ENCODE assay signal across 24 cellular contexts in genomic region chr2:174192664-174193063, GRCh38. TPM values are rescaled to one million over a fixed set of nuclear protein-coding genes. Genes with fewer than 3 reads are reported as not detected.
A peak's percentile ranks its signal among the peaks of the same experiment; 100 is the strongest.
DNase-seq lines count a peak whose midpoint lies in the region; ATAC-seq, FAIRE-seq and TF ChIP-seq lines count a peak whose summit lies in the region.
"Had no signal": no experiment of that assay in that cellular context is flagged by ENCODE, and none has a peak within 500 bp of the region (broad histone marks: within the 10 kb centered on the region; RNA-seq: fewer than 3 reads in every experiment).

No MANE protein-coding gene starts in this region.

- H3K27ac Mint-ChIP-seq in memory B cell: peak overlapping the region; percentile 41
- H3K27ac Mint-ChIP-seq: B cell; CD4-positive, CD25-positive, alpha-beta regulatory T cell; CD8-positive, alpha-beta T cell; H9; HFFc6 had no signal

- H3K4me3 ChIP-seq in HepG2 (replicated peaks in 1 of 3; ENCODE audit: insufficient read depth in 1 of 3, low read depth in 2 of 3, low read length in 3 of 3) (no peak overlapping the region), right lobe of liver (no peak overlapping the region), WERI-Rb-1 (ENCODE audit: low read depth, low read length) (no peak overlapping the region)
- H3K4me3 ChIP-seq: BLaER1, GM12878, GM23248 had no signal

- TF ChIP-seq EP300 in HepG2 (IDR thresholded peaks at IDR 0.05; ENCODE audit: low read depth in 2 of 2, low read length in 2 of 2): no peak
- TF ChIP-seq EP300 in HepG2 (CRISPR knock-in tag; IDR thresholded peaks at IDR 0.05; ENCODE audit: borderline replicate concordance): no peak

- peaks cover 2% of the 10 kb centered on the region for H3K4me1 Mint-ChIP-seq in memory B cell

- no peak overlapping the region for H3K4me3 Mint-ChIP-seq in memory B cell
- H3K4me3 Mint-ChIP-seq: B cell; CD4-positive, CD25-positive, alpha-beta regulatory T cell; CD8-positive, alpha-beta T cell; H9; HFFc6 had no signal

- TF ChIP-seq POLR2A in HepG2 (IDR thresholded peaks at IDR 0.05; ENCODE audit: insufficient read depth in 1 of 2, low read depth in 2 of 2, low read length in 2 of 2) (no peak), right lobe of liver (IDR thresholded peaks at IDR 0.05) (no peak)

- no peak overlapping the region for H3K4me2 ChIP-seq in HepG2 (ENCODE audit: low read depth, low read length)
- H3K4me2 ChIP-seq: BLaER1 had no signal

- no peaks in the 10 kb centered on the region for H3K4me1 ChIP-seq in HepG2 (ENCODE audit: insufficient read depth, low read length)
- H3K4me1 ChIP-seq in right lobe of liver: no peaks in the 10 kb centered on the region
- H3K4me1 ChIP-seq: BLaER1 had no signal

- CTCF ChIA-PET in HepG2 (lab: Yijun Ruan, JAX; ENCODE audit: low intra/inter-chr PET ratio, low total read pairs): no interaction called here

- no peaks in the 10 kb centered on the region for H3K27me3 ChIP-seq in HepG2 (ENCODE audit: control insufficient read depth in 1 of 2, insufficient read depth in 2 of 2, low read length in 2 of 2)
- no peaks in the 10 kb centered on the region for H3K27me3 ChIP-seq in right lobe of liver
- no peaks in the 10 kb centered on the region for H3K27me3 ChIP-seq in WERI-Rb-1 (ENCODE audit: insufficient read depth, low read depth, severe bottlenecking)
- H3K27me3 ChIP-seq: BLaER1 had no signal

- H3K27ac ChIP-seq in HepG2 (ENCODE audit: extremely low read length, insufficient read depth, low read length) (no peak overlapping the region), right lobe of liver (no peak overlapping the region), WERI-Rb-1 (peak overlapping the region; percentile 86)
- H3K27ac ChIP-seq: 22Rv1, BLaER1, C4-2B, GM23248 had no signal

- WGBS in HepG2 (ENCODE audit: low lambda C conversion rate): 87% methylated on average over 4 of the region's 4 CpGs
- 80% methylated on average over 4 of the region's 4 CpGs for WGBS in right lobe of liver (ENCODE audit: insufficient coverage, low coverage, low lambda C conversion rate, missing lambda C conversion rate)

- peaks cover 8% of the 10 kb centered on the region for H3K36me3 Mint-ChIP-seq in memory B cell

- peaks cover 56% of the 10 kb centered on the region for H3K79me2 ChIP-seq in HepG2 (ENCODE audit: insufficient read depth, low read length)

- FAIRE-seq in HepG2 (lab: Jason Lieb, UNC): no peak
- FAIRE-seq: A204.1, D721Med, GM12878 had no signal

- DNase-seq in HepG2 (ENCODE audit: low spot score) (no peak), right lobe of liver (no peak), WERI-Rb-1 (no peak), memory B cell (ENCODE audit: low spot score in 2 of 2) (no peak), NCI-H510A (lab: John Stamatoyannopoulos, UW) (no peak)
- DNase-seq: CD4-positive, CD25-positive, alpha-beta regulatory T cell; CD8-positive, alpha-beta T cell; DMS 273 treated with DMSO at 0.1 percent for 48 hours; DMS79; EL; GDM1; GM23248; H9; HFFc6 had no signal

- H3K36me3 ChIP-seq in HepG2 (replicated peaks in 1 of 2; ENCODE audit: control insufficient read depth in 1 of 2, insufficient read depth in 2 of 2, low read length in 2 of 2) (peaks cover 0 to 11% of the 10 kb centered on the region in 2 experiments; a peak in 2 of 5 replicates), right lobe of liver (no peaks in the 10 kb centered on the region), WERI-Rb-1 (no peaks in the 10 kb centered on the region; the same call in 1 of the 2 replicates)

- BruUV-seq in HepG2 (replicated peaks; lab: Mats Ljungman, UMichigan): no TSS peak

- H2AFZ ChIP-seq in HepG2 (ENCODE audit: low read length): no peak overlapping the region
- H2AFZ ChIP-seq: GM23248 had no signal

- no peak overlapping the region for H3K9ac ChIP-seq in HepG2 (ENCODE audit: insufficient read depth, low read depth, low read length)
- H3K9ac ChIP-seq: BLaER1, GM23248 had no signal

- H3K9me3 ChIP-seq in HepG2 (ENCODE audit: low read length): no peaks in the 10 kb centered on the region
- no peaks in the 10 kb centered on the region for H3K9me3 ChIP-seq in right lobe of liver
- no peaks in the 10 kb centered on the region for H3K9me3 ChIP-seq in WERI-Rb-1 (ENCODE audit: severe bottlenecking)
- H3K9me3 ChIP-seq: BLaER1 had no signal

- intact Hi-C loops in HepG2 (cut with micrococcal nuclease; ENCODE audit: unreplicated experiment): no loop called here
- intact Hi-C loops in right lobe of liver (cut with DNase I): no loop called here

- POLR2A ChIA-PET in HepG2 (lab: Yijun Ruan, JAX): no interaction called here

- H4K20me1 ChIP-seq in HepG2 (ENCODE audit: insufficient read depth, low read length): no peaks in the 10 kb centered on the region; the same call in 1 of the 2 replicates

- no peak for ATAC-seq in HepG2
- ATAC-seq in right lobe of liver: no peak
- ATAC-seq in memory B cell (ENCODE audit: low read depth): no peak
- no peak for ATAC-seq in GM21619 (IDR thresholded peaks at IDR 0.05; ENCODE audit: unreplicated experiment)
- ATAC-seq in HG03159 (IDR thresholded peaks at IDR 0.05; ENCODE audit: unreplicated experiment): no peak
- ATAC-seq: CD8-positive, alpha-beta T cell; GM12878; HCT116 had no signal

- TF ChIP-seq CTCF in HepG2 (CRISPR knock-in tag; IDR thresholded peaks at IDR 0.05) (no peak), right lobe of liver (IDR thresholded peaks at IDR 0.05) (no peak), WERI-Rb-1 (IDR thresholded peaks at IDR 0.05; ENCODE audit: low read depth, low read length) (no peak)

- no peaks in the 10 kb centered on the region for H3K9me3 Mint-ChIP-seq in memory B cell
- H3K9me3 Mint-ChIP-seq: CD4-positive, CD25-positive, alpha-beta regulatory T cell; CD8-positive, alpha-beta T cell; H9; HFFc6 had no signal

- in situ Hi-C loops in HepG2 (cut with HindIII; ENCODE audit: extremely low pct_ligation_motif_present, low pct_unique_long_range_greater_than_20kb): no loop called here

- no peaks in the 10 kb centered on the region for H3K27me3 Mint-ChIP-seq in memory B cell
- H3K27me3 Mint-ChIP-seq: B cell; CD4-positive, CD25-positive, alpha-beta regulatory T cell had no signal

- no peak for TF ChIP-seq RAD21 in HepG2 (CRISPR knock-in tag; IDR thresholded peaks at IDR 0.05)

TF ChIP-seq in HepG2, 621 proteins besides CTCF, POLR2A, EP300 and RAD21:
- TF ChIP-seq KLF16 (CRISPR knock-in tag; IDR thresholded peaks at IDR 0.05) (no peak), ZNF317 (CRISPR knock-in tag; IDR thresholded peaks at IDR 0.05) (peak; percentile 99)

RNA-seq across cellular contexts. Expression of gene OLA1, which starts 55.7 kb away (rescaled TPM):
- total RNA-seq in HepG2 (2016; rRNA removed; fragmentation: Illumina TruSeq; extraction: Trizol): 241 and 333 TPM in 2 replicates
- 129 and 154 TPM in 2 replicates for total RNA-seq in HepG2 (2016; cell fraction: cytosol; rRNA removed; fragmentation: Illumina TruSeq; extraction: Trizol; ENCODE audit: low read depth)
- 236 and 332 TPM in 2 replicates for total RNA-seq in HepG2 (2016; cell fraction: insoluble cytoplasmic fraction; rRNA removed; fragmentation: Illumina TruSeq; extraction: Trizol)
- 251 and 284 TPM in 2 replicates for total RNA-seq in HepG2 (2016; cell fraction: membrane; rRNA removed; fragmentation: Illumina TruSeq; extraction: Trizol)
- 155 and 160 TPM in 2 replicates for total RNA-seq in HepG2 (2016; cell fraction: nucleus; rRNA removed; fragmentation: Illumina TruSeq; extraction: Trizol)
- polyA plus RNA-seq in HepG2 (2011; rRNA removed): 97.6 and 153 TPM in 2 replicates
- polyA plus RNA-seq in HepG2 (2011; cell fraction: cytosol; rRNA removed): 54.9 and 92.9 TPM in 2 replicates
- 22.4 and 30.1 TPM in 2 replicates for polyA plus RNA-seq in HepG2 (2011; cell fraction: nucleus; rRNA removed)
- polyA plus RNA-seq in HepG2 (2012): 253 and 333 TPM in 2 replicates
- 221 and 228 TPM in 2 replicates for polyA plus RNA-seq in HepG2 (2016; cell fraction: cytosol; fragmentation: Illumina TruSeq; extraction: Trizol; ENCODE audit: low read depth)
- polyA plus RNA-seq in HepG2 (2016; cell fraction: insoluble cytoplasmic fraction; fragmentation: Illumina TruSeq; extraction: Trizol; ENCODE audit: low read depth): 393 and 400 TPM in 2 replicates
- 292 and 328 TPM in 2 replicates for polyA plus RNA-seq in HepG2 (2016; cell fraction: membrane; fragmentation: Illumina TruSeq; extraction: Trizol; ENCODE audit: low read depth)
- polyA plus RNA-seq in HepG2 (2016; cell fraction: nucleus; fragmentation: Illumina TruSeq; extraction: Trizol; ENCODE audit: insufficient read depth, low read depth): 155 and 159 TPM in 2 replicates
- polyA minus RNA-seq in HepG2 (2011; rRNA and poly(A)+ RNA removed; ENCODE audit: low replicate concordance): 24.6 and 35.4 TPM in 2 replicates
- polyA minus RNA-seq in HepG2 (2011; cell fraction: cytosol; rRNA and poly(A)+ RNA removed): 67.6 and 77.8 TPM in 2 replicates
- polyA minus RNA-seq in HepG2 (2011; cell fraction: nucleus; rRNA and poly(A)+ RNA removed): 116 and 148 TPM in 2 replicates
- 10 to 100 TPM; 22.2 to 60.8 (median 38.6) TPM for total RNA-seq in right lobe of liver
